In genomic region chr3:152376351-152377183, GRCh38 we compare ENCODE assay signal across 8 cellular contexts.
DNase-seq lines count a peak whose midpoint lies in the region; ATAC-seq, FAIRE-seq and TF ChIP-seq lines count a peak whose summit lies in the region.

No MANE protein-coding gene starts in this region.

- H3K4me1 ChIP-seq in endothelial cell of umbilical vein (ENCODE audit: control insufficient read depth, extremely low read depth, insufficient read depth, low read length): peaks cover 61% of the 10 kb centered on the region

- dilution Hi-C loops in endothelial cell of umbilical vein (cut with MboI; ENCODE audit: extremely low pct_ligation_motif_present, low sequenced_read_pairs): no loop called here

- FAIRE-seq in endothelial cell of umbilical vein (lab: Jason Lieb, UNC): no peak

- no peaks in the 10 kb centered on the region for H3K9me3 ChIP-seq in endothelial cell of umbilical vein (replicated peaks; ENCODE audit: control insufficient read depth, insufficient read depth, low read length)

- no TSS peak for BruUV-seq in endothelial cell of umbilical vein (replicated peaks; lab: Mats Ljungman, UMichigan)

- no peak for TF ChIP-seq POLR2A in endothelial cell of umbilical vein (IDR thresholded peaks at IDR 0.05; ENCODE audit: low read depth, low read length)

- DNase-seq in NOMO-1 treated with DMSO at 0.1 percent for 48 hours (lab: John Stamatoyannopoulos, UW; ENCODE audit: unreplicated experiment) (peak; percentile 100), endothelial cell of umbilical vein (ENCODE audit: low read depth, low spot score) (peak; percentile 62), NCI-H524 treated with DMSO at 0.1 percent for 48 hours (lab: John Stamatoyannopoulos, UW) (no peak), glomerular visceral epithelial cell (ENCODE audit: extremely low spot score) (no peak)
- no peak for DNase-seq in stimulated activated effector memory CD8-positive, alpha-beta T cell treated with anti-CD3 and anti-CD28 coated beads, Interleukin-12 subunit alpha, Interleukin-12 subunit beta, amount 100 ng/mL, for 72 hours (ENCODE audit: low spot score in 2 of 2)
- DNase-seq in activated CD8-positive, alpha-beta memory T cell treated with anti-CD3 and anti-CD28 coated beads for 24 hours: no peak

- H3K27ac Mint-ChIP-seq in stimulated activated effector memory CD8-positive, alpha-beta T cell treated with anti-CD3 and anti-CD28 coated beads, Interleukin-12 subunit alpha, Interleukin-12 subunit beta, amount 100 ng/mL, for 72 hours: peak overlapping the region; percentile 57

- peaks cover 49% of the 10 kb centered on the region for H3K4me1 Mint-ChIP-seq in stimulated activated effector memory CD8-positive, alpha-beta T cell treated with anti-CD3 and anti-CD28 coated beads, Interleukin-12 subunit alpha, Interleukin-12 subunit beta, amount 100 ng/mL, for 72 hours

- H3K36me3 ChIP-seq in endothelial cell of umbilical vein (ENCODE audit: control insufficient read depth in 2 of 2, extremely low read depth in 1 of 2, insufficient read depth in 2 of 2, low read length in 2 of 2): peaks cover 4 to 6% of the 10 kb centered on the region in 2 experiments

- peak overlapping the region; percentile 27 for H3K27ac ChIP-seq in endothelial cell of umbilical vein (ENCODE audit: insufficient read depth, low read depth, low read length)

- intact Hi-C loops in endothelial cell of umbilical vein (cut with micrococcal nuclease): no loop called here

- peak; percentile 77 for ATAC-seq in GM18867 (IDR thresholded peaks at IDR 0.05; ENCODE audit: unreplicated experiment)
- ATAC-seq in HG02610 (IDR thresholded peaks at IDR 0.05; ENCODE audit: unreplicated experiment): peak; percentile 79
- no peak for ATAC-seq in stimulated activated effector memory CD8-positive, alpha-beta T cell treated with anti-CD3 and anti-CD28 coated beads, Interleukin-12 subunit alpha, Interleukin-12 subunit beta, amount 100 ng/mL, for 72 hours

- peaks cover 17% of the 10 kb centered on the region for H4K20me1 ChIP-seq in endothelial cell of umbilical vein (replicated peaks; ENCODE audit: control insufficient read depth, extremely low read depth, insufficient read depth, low read length)

- CTCF ChIA-PET in endothelial cell of umbilical vein (lab: Charles Lee): interaction anchor here (0.6 to 1.3 kb wide), 6 partner anchors 8 to 133 kb away, joined by 3 to 5 read pairs (median 4); no protein-coding TSS in a partner anchor

- POLR2A ChIA-PET in endothelial cell of umbilical vein (lab: Charles Lee): no interaction called here

- no peaks in the 10 kb centered on the region for H3K9me1 ChIP-seq in endothelial cell of umbilical vein (replicated peaks; ENCODE audit: control insufficient read depth, extremely low read depth, insufficient read depth, low read length)

- H3K9me3 Mint-ChIP-seq in stimulated activated effector memory CD8-positive, alpha-beta T cell treated with anti-CD3 and anti-CD28 coated beads, Interleukin-12 subunit alpha, Interleukin-12 subunit beta, amount 100 ng/mL, for 72 hours: peaks cover 3% of the 10 kb centered on the region

- H3K36me3 Mint-ChIP-seq in stimulated activated effector memory CD8-positive, alpha-beta T cell treated with anti-CD3 and anti-CD28 coated beads, Interleukin-12 subunit alpha, Interleukin-12 subunit beta, amount 100 ng/mL, for 72 hours: peaks cover 54% of the 10 kb centered on the region

- H3K4me3 Mint-ChIP-seq in stimulated activated effector memory CD8-positive, alpha-beta T cell treated with anti-CD3 and anti-CD28 coated beads, Interleukin-12 subunit alpha, Interleukin-12 subunit beta, amount 100 ng/mL, for 72 hours: no peak overlapping the region

- no peak overlapping the region for H3K4me3 ChIP-seq in endothelial cell of umbilical vein (replicated peaks in 1 of 3; ENCODE audit: insufficient read depth in 1 of 3, low read depth in 1 of 3, low read length in 3 of 3)

- H3K79me2 ChIP-seq in endothelial cell of umbilical vein (ENCODE audit: control insufficient read depth, insufficient read depth, low read length): peaks cover 99% of the 10 kb centered on the region

- H3K27me3 ChIP-seq in endothelial cell of umbilical vein (ENCODE audit: control insufficient read depth in 2 of 2, insufficient read depth in 2 of 2, low read length in 2 of 2): no peaks in the 10 kb centered on the region

- H3K9ac ChIP-seq in endothelial cell of umbilical vein (replicated peaks; ENCODE audit: extremely low read depth, insufficient read depth, low read length): no peak overlapping the region

- no peak overlapping the region for H2AFZ ChIP-seq in endothelial cell of umbilical vein (ENCODE audit: low read depth, low read length)

- TF ChIP-seq CTCF in endothelial cell of umbilical vein (IDR thresholded peaks at IDR 0.05; ENCODE audit: extremely low read depth in 1 of 2, insufficient read depth in 1 of 2, low read depth in 1 of 2, low read length in 2 of 2): no peak

- H3K4me2 ChIP-seq in endothelial cell of umbilical vein (ENCODE audit: insufficient read depth, low read length): peak overlapping the region; percentile 25

TF ChIP-seq in endothelial cell of umbilical vein, 7 proteins besides CTCF, POLR2A, EP300 and RAD21:
- TF ChIP-seq EZH2 (IDR thresholded peaks at IDR 0.05; ENCODE audit: borderline replicate concordance, low read depth, low read length, severe bottlenecking): no peak
- no peak for TF ChIP-seq JUN (IDR thresholded peaks at IDR 0.05; ENCODE audit: borderline replicate concordance, insufficient read depth, insufficient read length, low read depth)
- TF ChIP-seq, protein P1, sequence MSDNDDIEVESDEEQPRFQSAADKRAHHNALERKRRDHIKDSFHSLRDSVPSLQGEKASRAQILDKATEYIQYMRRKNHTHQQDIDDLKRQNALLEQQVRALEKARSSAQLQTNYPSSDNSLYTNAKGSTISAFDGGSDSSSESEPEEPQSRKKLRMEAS (IDR thresholded peaks at IDR 0.05; ENCODE audit: insufficient read depth, insufficient read length): no peak
- TF ChIP-seq MYC (IDR thresholded peaks at IDR 0.05; ENCODE audit: low read depth, low read length): no peak
- TF ChIP-seq GATA2 (IDR thresholded peaks at IDR 0.05; ENCODE audit: insufficient read depth, insufficient read length, low read depth, low read length): no peak
- TF ChIP-seq FOS (IDR thresholded peaks at IDR 0.05; ENCODE audit: borderline replicate concordance, insufficient read depth, low read length): no peak
- no peak for TF ChIP-seq POLR2AphosphoS5 (IDR thresholded peaks at IDR 0.05; ENCODE audit: insufficient read depth, low read depth, low read length)
TF ChIP-seq in endothelial cell of umbilical vein: peak in this region for 0.

Comparison
In these comparisons a context has a peak if more than half of its experiments do, and no peak if none do; other contexts are left out.
1. DNase-seq: peak in NOMO-1 treated with DMSO at 0.1 percent for 48 hours (single experiment) and endothelial cell of umbilical vein (single experiment); none in stimulated activated effector memory CD8-positive, alpha-beta T cell treated with anti-CD3 and anti-CD28 coated beads, Interleukin-12 subunit alpha, Interleukin-12 subunit beta, amount 100 ng/mL, for 72 hours (0 of 2), NCI-H524 treated with DMSO at 0.1 percent for 48 hours (single experiment), activated CD8-positive, alpha-beta memory T cell treated with anti-CD3 and anti-CD28 coated beads for 24 hours (single experiment) and glomerular visceral epithelial cell (single experiment).